1 cellular context compared by ENCODE assay signal in the genomic region with DNA sequence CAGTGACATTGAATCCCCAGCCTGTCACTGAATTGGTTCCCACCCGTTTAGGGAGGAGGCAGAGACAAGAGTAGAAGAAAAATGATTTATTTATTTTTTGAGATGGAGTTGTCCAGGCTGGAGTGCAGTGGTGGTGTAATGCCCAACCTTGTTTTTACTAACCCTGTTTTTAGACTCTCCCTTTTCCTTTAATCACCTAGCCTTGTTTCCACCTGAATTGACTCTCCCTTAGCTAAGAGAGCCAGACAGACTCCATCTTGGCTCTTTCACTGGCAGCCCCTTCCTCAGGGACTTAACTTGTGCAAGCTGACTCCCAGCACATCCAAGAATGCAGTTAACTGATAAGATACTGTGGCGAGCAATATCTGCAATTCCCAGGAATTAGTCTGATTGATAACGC.
A peak's percentile ranks its signal among the peaks of the same experiment; 100 is the strongest.
TF ChIP-seq lines count a peak whose summit lies in the region.
"Not testable (repeated sequence)": the region's sequence is repeated elsewhere in the genome, so short reads cannot be mapped to it uniquely, and the experiment has no call there.

No MANE protein-coding gene starts in this region.

TF ChIP-seq in K562, 482 proteins besides CTCF, POLR2A, EP300 and RAD21 (continued from another document and continues in another):
- TF ChIP-seq, protein P1, sequence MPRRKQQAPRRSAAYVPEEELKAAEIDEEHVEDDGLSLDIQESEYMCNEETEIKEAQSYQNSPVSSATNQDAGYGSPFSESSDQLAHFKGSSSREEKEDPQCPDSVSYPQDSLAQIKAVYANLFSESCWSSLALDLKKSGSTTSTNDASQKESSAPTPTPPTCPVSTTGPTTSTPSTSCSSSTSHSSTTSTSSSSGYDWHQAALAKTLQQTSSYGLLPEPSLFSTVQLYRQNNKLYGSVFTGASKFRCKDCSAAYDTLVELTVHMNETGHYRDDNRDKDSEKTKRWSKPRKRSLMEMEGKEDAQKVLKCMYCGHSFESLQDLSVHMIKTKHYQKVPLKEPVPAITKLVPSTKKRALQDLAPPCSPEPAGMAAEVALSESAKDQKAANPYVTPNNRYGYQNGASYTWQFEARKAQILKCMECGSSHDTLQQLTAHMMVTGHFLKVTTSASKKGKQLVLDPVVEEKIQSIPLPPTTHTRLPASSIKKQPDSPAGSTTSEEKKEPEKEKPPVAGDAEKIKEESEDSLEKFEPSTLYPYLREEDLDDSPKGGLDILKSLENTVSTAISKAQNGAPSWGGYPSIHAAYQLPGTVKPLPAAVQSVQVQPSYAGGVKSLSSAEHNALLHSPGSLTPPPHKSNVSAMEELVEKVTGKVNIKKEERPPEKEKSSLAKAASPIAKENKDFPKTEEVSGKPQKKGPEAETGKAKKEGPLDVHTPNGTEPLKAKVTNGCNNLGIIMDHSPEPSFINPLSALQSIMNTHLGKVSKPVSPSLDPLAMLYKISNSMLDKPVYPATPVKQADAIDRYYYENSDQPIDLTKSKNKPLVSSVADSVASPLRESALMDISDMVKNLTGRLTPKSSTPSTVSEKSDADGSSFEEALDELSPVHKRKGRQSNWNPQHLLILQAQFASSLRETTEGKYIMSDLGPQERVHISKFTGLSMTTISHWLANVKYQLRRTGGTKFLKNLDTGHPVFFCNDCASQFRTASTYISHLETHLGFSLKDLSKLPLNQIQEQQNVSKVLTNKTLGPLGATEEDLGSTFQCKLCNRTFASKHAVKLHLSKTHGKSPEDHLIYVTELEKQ (CRISPR knock-in tag; IDR thresholded peaks at IDR 0.05) = peak; percentile 62; the same call in 1 of the 2 replicates
- TF ChIP-seq ZNF668 (CRISPR knock-in tag; IDR thresholded peaks at IDR 0.05) (peak; percentile 75; the same call in 1 of the 2 replicates), ZNF699 (CRISPR knock-in tag; IDR thresholded peaks at IDR 0.05; ENCODE audit: insufficient replicate concordance) (peak; percentile 42), ZNF707 (CRISPR knock-in tag; conservative IDR thresholded peaks at IDR 0.05) (peak; percentile 53; the same call in 1 of the 2 replicates), NFIX (CRISPR knock-in tag; IDR thresholded peaks at IDR 0.05; ENCODE audit: low read depth) (peak; percentile 32; the same call in 1 of the 2 replicates), ZNF134 (CRISPR knock-in tag; conservative IDR thresholded peaks at IDR 0.05) (peak; percentile 53; the same call in 1 of the 2 replicates), ZNF239 (CRISPR knock-in tag; IDR thresholded peaks at IDR 0.05) (peak; percentile 82), ZNF41 (CRISPR knock-in tag; conservative IDR thresholded peaks at IDR 0.05) (peak; percentile 84), ZNF76 (CRISPR knock-in tag; IDR thresholded peaks at IDR 0.05; ENCODE audit: borderline replicate concordance) (peak; percentile 80; the same call in 1 of the 2 replicates), MEF2D (tag; conservative IDR thresholded peaks at IDR 0.05; ENCODE audit: low read depth) (peak; percentile 84), PTRF (tag; IDR thresholded peaks at IDR 0.05) (peak; percentile 86), SMAD3 (CRISPR knock-in tag; conservative IDR thresholded peaks at IDR 0.05) (peak; percentile 83; the same call in 1 of the 2 replicates), CXXC5 (CRISPR knock-in tag; IDR thresholded peaks at IDR 0.05) (peak; percentile 81), MECOM (CRISPR knock-in tag; IDR thresholded peaks at IDR 0.05) (peak; percentile 85; the same call in 1 of the 2 replicates), ELF4 (CRISPR knock-in tag; IDR thresholded peaks at IDR 0.05) (peak; percentile 87), PTTG1 (tag; IDR thresholded peaks at IDR 0.05; ENCODE audit: low read depth) (peak; percentile 86), DMBX1 (CRISPR knock-in tag; IDR thresholded peaks at IDR 0.05; ENCODE audit: borderline replicate concordance) (peak; percentile 98), ERF (CRISPR knock-in tag; IDR thresholded peaks at IDR 0.05) (0 out of 2 replicates have a peak, but pooled peaks have one; percentile 52), ZNF766 (CRISPR knock-in tag; conservative IDR thresholded peaks at IDR 0.05) (peak; percentile 65), ZNF583 (CRISPR knock-in tag; IDR thresholded peaks at IDR 0.05) (peak; percentile 95), PPARD (CRISPR knock-in tag; IDR thresholded peaks at IDR 0.05) (peak; percentile 44; the same call in 1 of the 2 replicates), HIVEP1 (CRISPR knock-in tag; IDR thresholded peaks at IDR 0.05) (0 out of 2 replicates have a peak, but pooled peaks have one; percentile 32), BCL6 (CRISPR knock-in tag; IDR thresholded peaks at IDR 0.05) (0 out of 2 replicates have a peak, but pooled peaks have one; percentile 39), ARID1B (IDR thresholded peaks at IDR 0.05) (0 out of 2 replicates have a peak, but pooled peaks have one; percentile 22), NR2C1 (tag; IDR thresholded peaks at IDR 0.05) (peak; percentile 77), NFE2L1 (tag; IDR thresholded peaks at IDR 0.05; ENCODE audit: borderline replicate concordance, low read depth) (peak; percentile 45; the same call in 1 of the 2 replicates), ZNF79 (CRISPR knock-in tag; IDR thresholded peaks at IDR 0.05; ENCODE audit: low read depth) (peak; percentile 58; the same call in 1 of the 2 replicates), CBFA2T2 (conservative IDR thresholded peaks at IDR 0.05) (peak; percentile 30), IFI16 (CRISPR knock-in tag; IDR thresholded peaks at IDR 0.05) (peak; percentile 83; the same call in 1 of the 2 replicates)
- TF ChIP-seq, protein P2, sequence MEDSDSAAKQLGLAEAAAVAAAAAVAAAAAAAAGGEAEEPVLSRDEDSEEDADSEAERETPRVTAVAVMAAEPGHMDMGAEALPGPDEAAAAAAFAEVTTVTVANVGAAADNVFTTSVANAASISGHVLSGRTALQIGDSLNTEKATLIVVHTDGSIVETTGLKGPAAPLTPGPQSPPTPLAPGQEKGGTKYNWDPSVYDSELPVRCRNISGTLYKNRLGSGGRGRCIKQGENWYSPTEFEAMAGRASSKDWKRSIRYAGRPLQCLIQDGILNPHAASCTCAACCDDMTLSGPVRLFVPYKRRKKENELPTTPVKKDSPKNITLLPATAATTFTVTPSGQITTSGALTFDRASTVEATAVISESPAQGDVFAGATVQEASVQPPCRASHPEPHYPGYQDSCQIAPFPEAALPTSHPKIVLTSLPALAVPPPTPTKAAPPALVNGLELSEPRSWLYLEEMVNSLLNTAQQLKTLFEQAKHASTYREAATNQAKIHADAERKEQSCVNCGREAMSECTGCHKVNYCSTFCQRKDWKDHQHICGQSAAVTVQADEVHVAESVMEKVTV (CRISPR knock-in tag; IDR thresholded peaks at IDR 0.05) = 0 out of 2 replicates have a peak, but pooled peaks have one; percentile 27
- TF ChIP-seq, protein P3, sequence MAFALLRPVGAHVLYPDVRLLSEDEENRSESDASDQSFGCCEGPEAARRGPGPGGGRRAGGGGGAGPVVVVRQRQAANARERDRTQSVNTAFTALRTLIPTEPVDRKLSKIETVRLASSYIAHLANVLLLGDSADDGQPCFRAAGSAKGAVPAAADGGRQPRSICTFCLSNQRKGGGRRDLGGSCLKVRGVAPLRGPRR (CRISPR knock-in tag; IDR thresholded peaks at IDR 0.05) = peak; percentile 93; the same call in 1 of the 2 replicates
- TF ChIP-seq, protein P4, sequence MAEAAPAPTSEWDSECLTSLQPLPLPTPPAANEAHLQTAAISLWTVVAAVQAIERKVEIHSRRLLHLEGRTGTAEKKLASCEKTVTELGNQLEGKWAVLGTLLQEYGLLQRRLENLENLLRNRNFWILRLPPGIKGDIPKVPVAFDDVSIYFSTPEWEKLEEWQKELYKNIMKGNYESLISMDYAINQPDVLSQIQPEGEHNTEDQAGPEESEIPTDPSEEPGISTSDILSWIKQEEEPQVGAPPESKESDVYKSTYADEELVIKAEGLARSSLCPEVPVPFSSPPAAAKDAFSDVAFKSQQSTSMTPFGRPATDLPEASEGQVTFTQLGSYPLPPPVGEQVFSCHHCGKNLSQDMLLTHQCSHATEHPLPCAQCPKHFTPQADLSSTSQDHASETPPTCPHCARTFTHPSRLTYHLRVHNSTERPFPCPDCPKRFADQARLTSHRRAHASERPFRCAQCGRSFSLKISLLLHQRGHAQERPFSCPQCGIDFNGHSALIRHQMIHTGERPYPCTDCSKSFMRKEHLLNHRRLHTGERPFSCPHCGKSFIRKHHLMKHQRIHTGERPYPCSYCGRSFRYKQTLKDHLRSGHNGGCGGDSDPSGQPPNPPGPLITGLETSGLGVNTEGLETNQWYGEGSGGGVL (CRISPR knock-in tag; IDR thresholded peaks at IDR 0.05) = peak; percentile 68
- TF ChIP-seq, protein P5, sequence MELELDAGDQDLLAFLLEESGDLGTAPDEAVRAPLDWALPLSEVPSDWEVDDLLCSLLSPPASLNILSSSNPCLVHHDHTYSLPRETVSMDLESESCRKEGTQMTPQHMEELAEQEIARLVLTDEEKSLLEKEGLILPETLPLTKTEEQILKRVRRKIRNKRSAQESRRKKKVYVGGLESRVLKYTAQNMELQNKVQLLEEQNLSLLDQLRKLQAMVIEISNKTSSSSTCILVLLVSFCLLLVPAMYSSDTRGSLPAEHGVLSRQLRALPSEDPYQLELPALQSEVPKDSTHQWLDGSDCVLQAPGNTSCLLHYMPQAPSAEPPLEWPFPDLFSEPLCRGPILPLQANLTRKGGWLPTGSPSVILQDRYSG (tag; conservative IDR thresholded peaks at IDR 0.05; ENCODE audit: low read depth) = peak; percentile 91
- TF ChIP-seq, protein P6, sequence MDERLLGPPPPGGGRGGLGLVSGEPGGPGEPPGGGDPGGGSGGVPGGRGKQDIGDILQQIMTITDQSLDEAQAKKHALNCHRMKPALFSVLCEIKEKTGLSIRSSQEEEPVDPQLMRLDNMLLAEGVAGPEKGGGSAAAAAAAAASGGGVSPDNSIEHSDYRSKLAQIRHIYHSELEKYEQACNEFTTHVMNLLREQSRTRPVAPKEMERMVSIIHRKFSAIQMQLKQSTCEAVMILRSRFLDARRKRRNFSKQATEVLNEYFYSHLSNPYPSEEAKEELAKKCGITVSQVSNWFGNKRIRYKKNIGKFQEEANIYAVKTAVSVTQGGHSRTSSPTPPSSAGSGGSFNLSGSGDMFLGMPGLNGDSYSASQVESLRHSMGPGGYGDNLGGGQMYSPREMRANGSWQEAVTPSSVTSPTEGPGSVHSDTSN (CRISPR knock-in tag; IDR thresholded peaks at IDR 0.05; ENCODE audit: low read depth) = not testable (repeated sequence)
- TF ChIP-seq, protein P6 (tag; conservative IDR thresholded peaks at IDR 0.05; ENCODE audit: low read depth) = peak; percentile 35; the same call in 1 of the 2 replicates
- TF ChIP-seq, protein P7, sequence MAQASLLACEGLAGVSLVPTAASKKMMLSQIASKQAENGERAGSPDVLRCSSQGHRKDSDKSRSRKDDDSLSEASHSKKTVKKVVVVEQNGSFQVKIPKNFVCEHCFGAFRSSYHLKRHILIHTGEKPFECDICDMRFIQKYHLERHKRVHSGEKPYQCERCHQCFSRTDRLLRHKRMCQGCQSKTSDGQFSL (CRISPR knock-in tag; IDR thresholded peaks at IDR 0.05) = not testable (repeated sequence)
- TF ChIP-seq, protein P7 (tag; IDR thresholded peaks at IDR 0.05) = peak in 1 of 2 experiments; percentile 90; a peak in 2 of 4 replicates
- TF ChIP-seq, protein P8, sequence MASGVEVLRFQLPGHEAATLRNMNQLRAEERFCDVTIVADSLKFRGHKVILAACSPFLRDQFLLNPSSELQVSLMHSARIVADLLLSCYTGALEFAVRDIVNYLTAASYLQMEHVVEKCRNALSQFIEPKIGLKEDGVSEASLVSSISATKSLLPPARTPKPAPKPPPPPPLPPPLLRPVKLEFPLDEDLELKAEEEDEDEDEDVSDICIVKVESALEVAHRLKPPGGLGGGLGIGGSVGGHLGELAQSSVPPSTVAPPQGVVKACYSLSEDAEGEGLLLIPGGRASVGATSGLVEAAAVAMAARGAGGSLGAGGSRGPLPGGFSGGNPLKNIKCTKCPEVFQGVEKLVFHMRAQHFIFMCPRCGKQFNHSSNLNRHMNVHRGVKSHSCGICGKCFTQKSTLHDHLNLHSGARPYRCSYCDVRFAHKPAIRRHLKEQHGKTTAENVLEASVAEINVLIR (CRISPR knock-in tag; IDR thresholded peaks at IDR 0.05) = peak; percentile 69
- not testable (repeated sequence) for TF ChIP-seq NR2C1 (IDR thresholded peaks at IDR 0.05)
- TF ChIP-seq, protein P9, sequence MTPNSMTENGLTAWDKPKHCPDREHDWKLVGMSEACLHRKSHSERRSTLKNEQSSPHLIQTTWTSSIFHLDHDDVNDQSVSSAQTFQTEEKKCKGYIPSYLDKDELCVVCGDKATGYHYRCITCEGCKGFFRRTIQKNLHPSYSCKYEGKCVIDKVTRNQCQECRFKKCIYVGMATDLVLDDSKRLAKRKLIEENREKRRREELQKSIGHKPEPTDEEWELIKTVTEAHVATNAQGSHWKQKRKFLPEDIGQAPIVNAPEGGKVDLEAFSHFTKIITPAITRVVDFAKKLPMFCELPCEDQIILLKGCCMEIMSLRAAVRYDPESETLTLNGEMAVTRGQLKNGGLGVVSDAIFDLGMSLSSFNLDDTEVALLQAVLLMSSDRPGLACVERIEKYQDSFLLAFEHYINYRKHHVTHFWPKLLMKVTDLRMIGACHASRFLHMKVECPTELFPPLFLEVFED (CRISPR knock-in tag; conservative IDR thresholded peaks at IDR 0.05) = 0 out of 2 replicates have a peak, but pooled peaks have one; percentile 42
- TF ChIP-seq, protein P10, sequence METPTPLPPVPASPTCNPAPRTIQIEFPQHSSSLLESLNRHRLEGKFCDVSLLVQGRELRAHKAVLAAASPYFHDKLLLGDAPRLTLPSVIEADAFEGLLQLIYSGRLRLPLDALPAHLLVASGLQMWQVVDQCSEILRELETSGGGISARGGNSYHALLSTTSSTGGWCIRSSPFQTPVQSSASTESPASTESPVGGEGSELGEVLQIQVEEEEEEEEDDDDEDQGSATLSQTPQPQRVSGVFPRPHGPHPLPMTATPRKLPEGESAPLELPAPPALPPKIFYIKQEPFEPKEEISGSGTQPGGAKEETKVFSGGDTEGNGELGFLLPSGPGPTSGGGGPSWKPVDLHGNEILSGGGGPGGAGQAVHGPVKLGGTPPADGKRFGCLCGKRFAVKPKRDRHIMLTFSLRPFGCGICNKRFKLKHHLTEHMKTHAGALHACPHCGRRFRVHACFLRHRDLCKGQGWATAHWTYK (CRISPR knock-in tag; IDR thresholded peaks at IDR 0.05) = peak; percentile 83; the same call in 1 of the 2 replicates
- TF ChIP-seq, protein P11, sequence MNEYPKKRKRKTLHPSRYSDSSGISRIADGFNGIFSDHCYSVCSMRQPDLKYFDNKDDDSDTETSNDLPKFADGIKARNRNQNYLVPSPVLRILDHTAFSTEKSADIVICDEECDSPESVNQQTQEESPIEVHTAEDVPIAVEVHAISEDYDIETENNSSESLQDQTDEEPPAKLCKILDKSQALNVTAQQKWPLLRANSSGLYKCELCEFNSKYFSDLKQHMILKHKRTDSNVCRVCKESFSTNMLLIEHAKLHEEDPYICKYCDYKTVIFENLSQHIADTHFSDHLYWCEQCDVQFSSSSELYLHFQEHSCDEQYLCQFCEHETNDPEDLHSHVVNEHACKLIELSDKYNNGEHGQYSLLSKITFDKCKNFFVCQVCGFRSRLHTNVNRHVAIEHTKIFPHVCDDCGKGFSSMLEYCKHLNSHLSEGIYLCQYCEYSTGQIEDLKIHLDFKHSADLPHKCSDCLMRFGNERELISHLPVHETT (CRISPR knock-in tag; conservative IDR thresholded peaks at IDR 0.05 in 1 of 2, IDR thresholded peaks at IDR 0.05 in 1 of 2) = peak in 1 of 2 experiments; percentile 47; a peak in 1 of 4 replicates
